In genomic region chr6:158787395-158787794, GRCh38 we compare ENCODE assay signal across 21 cellular contexts. TPM values are rescaled to one million over a fixed set of nuclear protein-coding genes. Genes with fewer than 3 reads are reported as not detected.
DNase-seq lines count a peak whose midpoint lies in the region; ATAC-seq, FAIRE-seq and TF ChIP-seq lines count a peak whose summit lies in the region.
"Had no signal": no experiment of that assay in that cellular context is flagged by ENCODE, and none has a peak within 500 bp of the region (broad histone marks: within the 10 kb centered on the region; RNA-seq: fewer than 3 reads in every experiment).

No MANE protein-coding gene starts in this region.

- no peak overlapping the region for H3K4me2 ChIP-seq in GM12878 (ENCODE audit: control insufficient read depth, insufficient read depth)
- H3K4me2 ChIP-seq: A549 had no signal

- intact Hi-C loops in GM12878 (cut with micrococcal nuclease; ENCODE audit: unreplicated experiment): no loop called here

- no peaks in the 10 kb centered on the region; the same call in 1 of the 2 replicates for H4K20me1 ChIP-seq in GM12878 (ENCODE audit: control insufficient read depth, insufficient read depth)

- TF ChIP-seq POLR2A in GM12878 (IDR thresholded peaks at IDR 0.05; ENCODE audit: low read depth, low read length): 0 out of 2 replicates have a peak, but pooled peaks have one; percentile 25

- peak overlapping the region; percentile 66 for H3K27ac Mint-ChIP-seq in activated T-cell treated with anti-CD3 and anti-CD28 coated beads, Interleukin-2, amount 50 U/mL, for 24 hours
- peak overlapping the region; percentile 83 for H3K27ac Mint-ChIP-seq in type B pancreatic cell

- FAIRE-seq in GM12878 (lab: Jason Lieb, UNC): no peak
- FAIRE-seq: A549, GM12892 had no signal

- no peaks in the 10 kb centered on the region for H3K9me3 ChIP-seq in GM12878 (replicated peaks; ENCODE audit: control insufficient read depth, insufficient read depth, low read length)
- no peaks in the 10 kb centered on the region for H3K9me3 ChIP-seq in mucosa of rectum (ENCODE audit: control insufficient read depth in 2 of 2, low read length in 2 of 2)
- H3K9me3 ChIP-seq: A549, BLaER1, esophagus muscularis mucosa, vagina had no signal

- TF ChIP-seq CTCF in GM12878 (IDR thresholded peaks at IDR 0.05 in 2 of 3, conservative IDR thresholded peaks at IDR 0.05 in 1 of 3; ENCODE audit: control insufficient read depth in 2 of 3, extremely low read depth in 1 of 3, insufficient read depth in 1 of 3, low read depth in 3 of 3, low read length in 3 of 3) (no peak), type B pancreatic cell (conservative IDR thresholded peaks at IDR 0.05) (no peak)

- in situ Hi-C loops in GM12878 (cut with MboI): loop anchor here (5.0 kb wide), 1 partner anchor 80 kb away; no protein-coding TSS in a partner anchor

- no peak overlapping the region for H2AFZ ChIP-seq in GM12878 (ENCODE audit: control insufficient read depth, low read depth, low read length)

- H3K36me3 Mint-ChIP-seq in activated T-cell treated with anti-CD3 and anti-CD28 coated beads, Interleukin-2, amount 50 U/mL, for 24 hours (ENCODE audit: low read depth): peaks cover 96% of the 10 kb centered on the region
- H3K36me3 Mint-ChIP-seq in activated T-cell treated with anti-CD3 and anti-CD28 coated beads, Interleukin-2, amount 50 U/mL, for 4 hours (ENCODE audit: insufficient read depth): peaks cover 44% of the 10 kb centered on the region
- H3K36me3 Mint-ChIP-seq in type B pancreatic cell: peaks cover 32% of the 10 kb centered on the region

- BruUV-seq in GM12878 (replicated peaks; lab: Mats Ljungman, UMichigan): no TSS peak

- H3K4me1 Mint-ChIP-seq in activated T-cell treated with anti-CD3 and anti-CD28 coated beads, Interleukin-2, amount 50 U/mL, for 24 hours (ENCODE audit: low read depth): peaks cover 60% of the 10 kb centered on the region
- peaks cover 49% of the 10 kb centered on the region for H3K4me1 Mint-ChIP-seq in activated T-cell treated with anti-CD3 and anti-CD28 coated beads, Interleukin-2, amount 50 U/mL, for 4 hours (ENCODE audit: low read depth)
- H3K4me1 Mint-ChIP-seq in type B pancreatic cell (ENCODE audit: unreplicated experiment): peaks cover 11% of the 10 kb centered on the region

- H3K4me1 ChIP-seq in GM12878 (ENCODE audit: control insufficient read depth, insufficient read depth, low read length) (peaks cover 28% of the 10 kb centered on the region), mucosa of rectum (ENCODE audit: control insufficient read depth in 2 of 2, insufficient read depth in 2 of 2, low read length in 2 of 2) (peaks cover 5 to 11% of the 10 kb centered on the region in 2 donors)

- H3K27me3 ChIP-seq in GM12878 (replicated peaks in 1 of 2; ENCODE audit: control insufficient read depth in 2 of 2, insufficient read depth in 2 of 2, low read length in 1 of 2) (no peaks in the 10 kb centered on the region), mucosa of rectum (ENCODE audit: control insufficient read depth in 2 of 2, insufficient read depth in 2 of 2, low read length in 2 of 2) (no peaks in the 10 kb centered on the region), H7 (ENCODE audit: control insufficient read depth, insufficient read depth, low read length) (no peaks in the 10 kb centered on the region)
- H3K27me3 ChIP-seq: BLaER1, esophagus muscularis mucosa, vagina had no signal

- peaks cover 32% of the 10 kb centered on the region for H3K79me2 ChIP-seq in GM12878 (ENCODE audit: control insufficient read depth, insufficient read depth, low read length)

- H3K36me3 ChIP-seq in GM12878 (ENCODE audit: control insufficient read depth in 2 of 2, insufficient read depth in 2 of 2, low read length in 1 of 2) (peaks cover 42 to 64% of the 10 kb centered on the region in 2 experiments), mucosa of rectum (ENCODE audit: control insufficient read depth in 2 of 2, insufficient read depth in 2 of 2, low read length in 2 of 2) (peaks cover 54 to 68% of the 10 kb centered on the region in 2 donors), H7 (replicated peaks; ENCODE audit: control insufficient read depth, insufficient read depth, low read length) (peaks cover 60% of the 10 kb centered on the region)

- H3K9me3 Mint-ChIP-seq in activated T-cell treated with anti-CD3 and anti-CD28 coated beads, Interleukin-2, amount 50 U/mL, for 24 hours: no peaks in the 10 kb centered on the region
- H3K9me3 Mint-ChIP-seq in activated T-cell treated with anti-CD3 and anti-CD28 coated beads, Interleukin-2, amount 50 U/mL, for 4 hours: no peaks in the 10 kb centered on the region
- no peaks in the 10 kb centered on the region for H3K9me3 Mint-ChIP-seq in type B pancreatic cell
- H3K9me3 Mint-ChIP-seq: stimulated activated naive CD8-positive, alpha-beta T cell treated with anti-CD3 and anti-CD28 coated beads, Interleukin-15, amount 100 ng/mL, for 72 hours had no signal

- no peak for DNase-seq in activated T-cell treated with anti-CD3 and anti-CD28 coated beads, Interleukin-2, amount 50 U/mL, for 24 hours
- DNase-seq in activated T-cell treated with anti-CD3 and anti-CD28 coated beads, Interleukin-2, amount 50 U/mL, for 4 hours: no peak
- no peak for DNase-seq in GM12878 (ENCODE audit: low read depth, low spot score)
- DNase-seq in type B pancreatic cell (ENCODE audit: extremely low spot score, unreplicated experiment): no peak
- no peak for DNase-seq in midbrain (lab: John Stamatoyannopoulos, UW)
- DNase-seq in H7: no peak
- DNase-seq: activated gamma-delta T cell treated with Interleukin-2 at 50 U/mL for 16 hours; central memory CD4-positive, alpha-beta T cell; KBM-7; NCI-H774; stimulated activated CD4-positive, alpha-beta T cell treated with anti-CD3 and anti-CD28 coated beads, Interleukin-2, amount 100 ng/mL, for 24 hours; stimulated activated naive CD8-positive, alpha-beta T cell treated with anti-CD3 and anti-CD28 coated beads, Interleukin-15, amount 100 ng/mL, for 72 hours; T1000 had no signal

- CTCF ChIA-PET in GM12878 (lab: Yijun Ruan, JAX): no interaction called here

- TF ChIP-seq EP300 in GM12878 (IDR thresholded peaks at IDR 0.05; ENCODE audit: borderline replicate concordance in 1 of 2, control insufficient read depth in 1 of 2, low read depth in 2 of 2, low read length in 2 of 2): no peak

- no peak for TF ChIP-seq RAD21 in GM12878 (IDR thresholded peaks at IDR 0.05; ENCODE audit: insufficient read depth, low read depth, low read length)

- SMC1A ChIA-PET in GM12878 (lab: Charles Lee; ENCODE audit: uncharacterized antibody, unreplicated experiment): no interaction called here

- H3K27ac ChIP-seq in GM12878 (ENCODE audit: control insufficient read depth, insufficient read depth) (no peak overlapping the region), mucosa of rectum (ENCODE audit: low read depth in 2 of 2, low read length in 2 of 2) (peak overlapping the region; percentile 62 to 73)
- H3K27ac ChIP-seq: A549, BLaER1, esophagus muscularis mucosa, SK-N-MC, vagina had no signal

- RAD21 ChIA-PET in GM12878 (lab: Charles Lee; ENCODE audit: unreplicated experiment): interaction anchor here (2.8 kb wide), 1 partner anchor 186 kb away, joined by 12 read pairs; no protein-coding TSS in a partner anchor

- no peak for ATAC-seq in activated T-cell treated with anti-CD3 and anti-CD28 coated beads, Interleukin-2, amount 50 U/mL, for 4 hours
- no peak for ATAC-seq in GM12878
- no peak for ATAC-seq in GM21423 (IDR thresholded peaks at IDR 0.05; ENCODE audit: unreplicated experiment)
- ATAC-seq: A549; stimulated activated naive CD8-positive, alpha-beta T cell treated with anti-CD3 and anti-CD28 coated beads, Interleukin-15, amount 100 ng/mL, for 72 hours had no signal

- POLR2A ChIA-PET in GM12878 (lab: Charles Lee): no interaction called here

- H3K9ac ChIP-seq in GM12878 (ENCODE audit: control insufficient read depth, insufficient read depth, low read length) (no peak overlapping the region), mucosa of rectum (ENCODE audit: low read depth in 1 of 2, low read length in 2 of 2) (no peak overlapping the region)
- H3K9ac ChIP-seq: BLaER1 had no signal

- H3K4me3 ChIP-seq in GM12878 (no peak overlapping the region), mucosa of rectum (ENCODE audit: low read length in 2 of 2) (peak overlapping the region in 1 of 2 donors; percentile 3), H7 (ENCODE audit: insufficient read depth, low read depth, low read length) (no peak overlapping the region)
- H3K4me3 ChIP-seq: A549, BLaER1, esophagus muscularis mucosa, SK-N-MC, vagina had no signal

- no peaks in the 10 kb centered on the region for H3K27me3 Mint-ChIP-seq in activated T-cell treated with anti-CD3 and anti-CD28 coated beads, Interleukin-2, amount 50 U/mL, for 24 hours
- H3K27me3 Mint-ChIP-seq in activated T-cell treated with anti-CD3 and anti-CD28 coated beads, Interleukin-2, amount 50 U/mL, for 4 hours (ENCODE audit: low read depth): no peaks in the 10 kb centered on the region
- no peaks in the 10 kb centered on the region for H3K27me3 Mint-ChIP-seq in type B pancreatic cell
- H3K27me3 Mint-ChIP-seq: stimulated activated naive CD8-positive, alpha-beta T cell treated with anti-CD3 and anti-CD28 coated beads, Interleukin-15, amount 100 ng/mL, for 72 hours had no signal

- WGBS in GM12878 (ENCODE audit: insufficient coverage, insufficient replicate concordance, low lambda C conversion rate, missing lambda C conversion rate): 91% methylated on average over 5 of the region's 6 CpGs

- H3K4me3 Mint-ChIP-seq in activated T-cell treated with anti-CD3 and anti-CD28 coated beads, Interleukin-2, amount 50 U/mL, for 24 hours: no peak overlapping the region
- no peak overlapping the region for H3K4me3 Mint-ChIP-seq in activated T-cell treated with anti-CD3 and anti-CD28 coated beads, Interleukin-2, amount 50 U/mL, for 4 hours
- no peak overlapping the region for H3K4me3 Mint-ChIP-seq in type B pancreatic cell
- H3K4me3 Mint-ChIP-seq: stimulated activated naive CD8-positive, alpha-beta T cell treated with anti-CD3 and anti-CD28 coated beads, Interleukin-15, amount 100 ng/mL, for 72 hours had no signal

RNA-seq across cellular contexts. Expression of gene EZR, which starts 31.8 kb away (rescaled TPM):
- 100 to 1,000 TPM; 315 to 327 (median 324) TPM for total RNA-seq in activated T-cell treated with anti-CD3 and anti-CD28 coated beads, Interleukin-2, amount 50 U/mL, for 4 hours
- 54.4 and 55.1 TPM in 2 replicates for total RNA-seq in GM12878 (2013; cell fraction: nucleolus; rRNA removed)
- total RNA-seq in GM12878 (2014; rRNA removed): 189 and 200 TPM in 2 replicates
- total RNA-seq in GM12878 (2014; rRNA removed; fragmentation: Illumina TruSeq; extraction: Trizol): 155 and 160 TPM in 2 replicates
- total RNA-seq in GM12878 (2021): 248 and 249 TPM in 2 replicates
- 148 TPM for polyA plus RNA-seq in GM12878 (2011; ENCODE audit: low read depth)
- 93.4 and 128 TPM in 2 replicates for polyA plus RNA-seq in GM12878 (2011; rRNA removed)
- polyA plus RNA-seq in GM12878 (2011; cell fraction: cytosol; rRNA removed): 112 and 120 TPM in 2 replicates
- 120 and 221 TPM in 2 replicates for polyA plus RNA-seq in GM12878 (2011; cell fraction: nucleus; rRNA removed)
- 164 and 171 TPM in 2 replicates for polyA plus RNA-seq in GM12878 (2012)
- polyA plus RNA-seq in GM12878 (2014; fragmentation: Illumina TruSeq; extraction: Trizol): 141 and 160 TPM in 2 replicates
- 10 to 100 TPM; 79.1 to 98.6 TPM for polyA plus RNA-seq in GM12878 (2014; fragmentation: Nextera tagmentation; extraction: Ambion mirVana)
- polyA plus RNA-seq in GM12878 (2014; rRNA removed): 162 and 171 TPM in 2 replicates
- 100 to 1,000 TPM; 277 to 282 TPM for polyA plus RNA-seq in GM12878 (2016; fragmentation: Nextera tagmentation; extraction: Ambion mirVana)
- 93.4 and 100 TPM in 2 replicates for polyA minus RNA-seq in GM12878 (2011; rRNA and poly(A)+ RNA removed)
- polyA minus RNA-seq in GM12878 (2011; cell fraction: cytosol; rRNA and poly(A)+ RNA removed): 46.6 and 47.4 TPM in 2 replicates
- polyA minus RNA-seq in GM12878 (2011; cell fraction: nucleus; rRNA and poly(A)+ RNA removed): 24.4 and 59.1 TPM in 2 replicates
- total RNA-seq in type B pancreatic cell (ENCODE audit: low replicate concordance): 166 and 349 TPM in 2 replicates
- 203 and 216 TPM in 2 replicates for total RNA-seq in H7 (2014; rRNA removed; shearing (Covaris generic))
